11 cellular contexts compared by ENCODE assay signal in the genomic region with DNA sequence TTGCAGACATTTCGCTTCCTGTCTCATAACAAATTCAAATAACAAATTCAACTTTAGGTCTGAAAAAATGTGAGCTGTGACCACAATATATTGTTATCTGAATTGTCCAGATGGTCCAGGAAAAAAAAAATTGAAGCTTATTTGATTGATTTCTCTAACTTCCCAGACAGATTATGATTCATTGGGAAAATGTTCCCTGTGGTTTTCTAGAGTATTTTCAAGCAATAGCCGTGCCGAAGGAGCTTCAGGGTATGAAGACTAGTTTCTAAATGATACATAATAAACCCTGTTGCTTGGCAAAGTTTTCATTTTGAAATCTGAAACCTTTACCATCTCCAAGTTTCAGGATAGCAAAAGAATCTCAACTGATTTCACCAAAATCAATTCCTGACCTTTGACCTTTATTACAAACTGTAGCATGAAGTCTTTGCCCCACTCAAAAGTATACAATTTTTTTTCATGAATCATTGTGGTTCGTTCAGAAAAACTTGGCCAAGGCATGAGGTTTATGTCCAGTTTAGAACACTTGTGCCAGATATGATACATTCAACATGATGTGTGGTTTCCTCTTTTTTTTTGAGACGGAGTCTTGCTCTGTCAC.
DNase-seq lines count a peak whose midpoint lies in the region; ATAC-seq and TF ChIP-seq lines count a peak whose summit lies in the region.
"Had no signal": no experiment of that assay in that cellular context is flagged by ENCODE, and none has a peak within 500 bp of the region (broad histone marks: within the 10 kb centered on the region; RNA-seq: fewer than 3 reads in every experiment).

No MANE protein-coding gene starts in this region.

- no peak overlapping the region for H3K27ac Mint-ChIP-seq in activated naive CD4-positive, alpha-beta T cell treated with anti-CD3 and anti-CD28 coated beads, Interleukin-2, amount 10 ng/mL, durations not matched to agents 7 days and 5 days
- no peak overlapping the region for H3K27ac Mint-ChIP-seq in naive thymus-derived CD4-positive, alpha-beta T cell
- H3K27ac Mint-ChIP-seq: activated naive CD8-positive, alpha-beta T cell treated with anti-CD3 and anti-CD28 coated beads, Interleukin-2, amount 10 ng/mL, durations not matched to agents 7 days and 5 days had no signal

- no peak overlapping the region for H3K9ac ChIP-seq in MM.1S (ENCODE audit: low read length)

- H3K4me1 ChIP-seq in MM.1S (ENCODE audit: low read length), result no peaks in the 10 kb centered on the region
- no peaks in the 10 kb centered on the region for H3K4me1 ChIP-seq in naive thymus-derived CD4-positive, alpha-beta T cell (ENCODE audit: control insufficient read depth in 2 of 2, insufficient read depth in 2 of 2, low read length in 2 of 2)

- H3K27me3 Mint-ChIP-seq in activated naive CD4-positive, alpha-beta T cell treated with anti-CD3 and anti-CD28 coated beads, Interleukin-2, amount 10 ng/mL, durations not matched to agents 7 days and 5 days, result no peaks in the 10 kb centered on the region
- H3K27me3 Mint-ChIP-seq in naive thymus-derived CD4-positive, alpha-beta T cell, result peaks cover 0 to 4% (median 0%) of the 10 kb centered on the region in 5 donors
- H3K27me3 Mint-ChIP-seq: activated naive CD8-positive, alpha-beta T cell treated with anti-CD3 and anti-CD28 coated beads, Interleukin-2, amount 10 ng/mL, durations not matched to agents 7 days and 5 days had no signal

- H2AFZ ChIP-seq in MM.1S (ENCODE audit: low read length), result no peak overlapping the region

- no peaks in the 10 kb centered on the region for H3K9me2 ChIP-seq in MM.1S (replicated peaks; ENCODE audit: insufficient read depth, low read length)

- H3K79me2 ChIP-seq in MM.1S (ENCODE audit: low read length), result no peaks in the 10 kb centered on the region

- no peaks in the 10 kb centered on the region for H4K20me1 ChIP-seq in MM.1S (ENCODE audit: insufficient read depth, low read length)

- POLR2A ChIA-PET in naive thymus-derived CD4-positive, alpha-beta T cell (lab: Charles Lee), result no interaction called here

- no peaks in the 10 kb centered on the region for H3K9me3 ChIP-seq in MM.1S (replicated peaks; ENCODE audit: insufficient read depth, low read length)
- no peaks in the 10 kb centered on the region for H3K9me3 ChIP-seq in naive thymus-derived CD4-positive, alpha-beta T cell (ENCODE audit: control insufficient read depth in 2 of 3, low read length in 3 of 3)

- H3K4me3 ChIP-seq in AG09309 (ENCODE audit: control insufficient read depth, low read depth, low read length) (no peak overlapping the region), MM.1S (ENCODE audit: low read length) (no peak overlapping the region), choroid plexus epithelial cell (ENCODE audit: low read depth, low read length) (no peak overlapping the region)
- no peak overlapping the region for H3K4me3 ChIP-seq in naive thymus-derived CD4-positive, alpha-beta T cell (ENCODE audit: low read length)

- 0 out of 2 replicates have a peak, but pooled peaks cover 4% of the 10 kb centered on the region for H3F3A ChIP-seq in MM.1S (ENCODE audit: insufficient read depth, low read length)

- CTCF ChIA-PET in activated naive CD4-positive, alpha-beta T cell treated with anti-CD3 and anti-CD28 coated beads, Interleukin-2, amount 10 ng/mL, durations not matched to agents 7 days and 5 days (lab: Charles Lee), result no interaction called here
- CTCF ChIA-PET in naive thymus-derived CD4-positive, alpha-beta T cell (lab: Charles Lee), result no interaction called here

- intact Hi-C loops in naive thymus-derived CD4-positive, alpha-beta T cell (cut with micrococcal nuclease), result no loop called here

- H3K4me1 Mint-ChIP-seq in activated naive CD4-positive, alpha-beta T cell treated with anti-CD3 and anti-CD28 coated beads, Interleukin-2, amount 10 ng/mL, durations not matched to agents 7 days and 5 days, result no peaks in the 10 kb centered on the region
- peaks cover 0 to 2% (median 0%) of the 10 kb centered on the region in 7 donors for H3K4me1 Mint-ChIP-seq in naive thymus-derived CD4-positive, alpha-beta T cell
- H3K4me1 Mint-ChIP-seq: activated naive CD8-positive, alpha-beta T cell treated with anti-CD3 and anti-CD28 coated beads, Interleukin-2, amount 10 ng/mL, durations not matched to agents 7 days and 5 days had no signal

- no peak overlapping the region for H3K4me3 Mint-ChIP-seq in activated naive CD4-positive, alpha-beta T cell treated with anti-CD3 and anti-CD28 coated beads, Interleukin-2, amount 10 ng/mL, durations not matched to agents 7 days and 5 days
- no peak overlapping the region for H3K4me3 Mint-ChIP-seq in naive thymus-derived CD4-positive, alpha-beta T cell
- H3K4me3 Mint-ChIP-seq: activated naive CD8-positive, alpha-beta T cell treated with anti-CD3 and anti-CD28 coated beads, Interleukin-2, amount 10 ng/mL, durations not matched to agents 7 days and 5 days had no signal

- peak; percentile 93 for DNase-seq in AG09309 (ENCODE audit: low read depth)
- DNase-seq in MM.1S, result peak; percentile 28
- DNase-seq in choroid plexus epithelial cell (ENCODE audit: low read depth), result peak; percentile 94
- DNase-seq in non-pigmented ciliary epithelial cell (ENCODE audit: low read depth), result peak; percentile 92
- no peak for DNase-seq in NCI-H1694 (lab: John Stamatoyannopoulos, UW)
- DNase-seq in activated naive CD4-positive, alpha-beta T cell treated with anti-CD3 and anti-CD28 coated beads, Interleukin-2, amount 10 ng/mL, durations not matched to agents 7 days and 5 days, result no peak
- DNase-seq in naive thymus-derived CD4-positive, alpha-beta T cell, result no peak
- DNase-seq: activated naive CD8-positive, alpha-beta T cell treated with anti-CD3 and anti-CD28 coated beads, Interleukin-2, amount 10 ng/mL, durations not matched to agents 7 days and 5 days; Karpas-422; SIG-M5 had no signal

- peak overlapping the region; percentile 30; the same call in 1 of the 2 replicates for H3K27ac ChIP-seq in MM.1S (ENCODE audit: low read length)
- no peak overlapping the region for H3K27ac ChIP-seq in naive thymus-derived CD4-positive, alpha-beta T cell (ENCODE audit: low read depth, low read length)

- H3K27me3 ChIP-seq in MM.1S (replicated peaks; ENCODE audit: insufficient read depth, low read length), result no peaks in the 10 kb centered on the region
- H3K27me3 ChIP-seq in naive thymus-derived CD4-positive, alpha-beta T cell (ENCODE audit: control insufficient read depth in 2 of 2, insufficient read depth in 2 of 2, low read length in 2 of 2), result no peaks in the 10 kb centered on the region

- no peaks in the 10 kb centered on the region for H3K9me3 Mint-ChIP-seq in activated naive CD4-positive, alpha-beta T cell treated with anti-CD3 and anti-CD28 coated beads, Interleukin-2, amount 10 ng/mL, durations not matched to agents 7 days and 5 days
- no peaks in the 10 kb centered on the region for H3K9me3 Mint-ChIP-seq in naive thymus-derived CD4-positive, alpha-beta T cell
- H3K9me3 Mint-ChIP-seq: activated naive CD8-positive, alpha-beta T cell treated with anti-CD3 and anti-CD28 coated beads, Interleukin-2, amount 10 ng/mL, durations not matched to agents 7 days and 5 days had no signal

- TF ChIP-seq CTCF in AG09309 (IDR thresholded peaks at IDR 0.05; ENCODE audit: control insufficient read depth, insufficient read depth, low read depth, low read length, missing control alignments) (no peak), MM.1S (IDR thresholded peaks at IDR 0.05; ENCODE audit: low read length) (no peak), choroid plexus epithelial cell (conservative IDR thresholded peaks at IDR 0.05; ENCODE audit: low read depth, low read length) (no peak)

- H3K36me3 ChIP-seq in MM.1S (replicated peaks; ENCODE audit: insufficient read depth, low read length), result no peaks in the 10 kb centered on the region
- no peaks in the 10 kb centered on the region for H3K36me3 ChIP-seq in naive thymus-derived CD4-positive, alpha-beta T cell (ENCODE audit: control insufficient read depth in 2 of 3, insufficient read depth in 3 of 3, low read length in 3 of 3)

- H3K4me2 ChIP-seq in MM.1S (ENCODE audit: low read depth, low read length), result peak overlapping the region; percentile 17; the same call in 1 of the 2 replicates

- no peaks in the 10 kb centered on the region for H3K36me3 Mint-ChIP-seq in activated naive CD4-positive, alpha-beta T cell treated with anti-CD3 and anti-CD28 coated beads, Interleukin-2, amount 10 ng/mL, durations not matched to agents 7 days and 5 days
- H3K36me3 Mint-ChIP-seq in naive thymus-derived CD4-positive, alpha-beta T cell, result no peaks in the 10 kb centered on the region
- H3K36me3 Mint-ChIP-seq: activated naive CD8-positive, alpha-beta T cell treated with anti-CD3 and anti-CD28 coated beads, Interleukin-2, amount 10 ng/mL, durations not matched to agents 7 days and 5 days had no signal

- ATAC-seq in GM19455 (IDR thresholded peaks at IDR 0.05; ENCODE audit: unreplicated experiment), result no peak
- ATAC-seq in naive thymus-derived CD4-positive, alpha-beta T cell, result no peak

Comparison
In these comparisons a context has a peak if more than half of its experiments do, and no peak if none do; other contexts are left out.
1. DNase-seq: peak in AG09309 (single experiment), MM.1S (single experiment), choroid plexus epithelial cell (single experiment) and non-pigmented ciliary epithelial cell (single experiment); none in NCI-H1694 (single experiment), activated naive CD4-positive, alpha-beta T cell treated with anti-CD3 and anti-CD28 coated beads, Interleukin-2, amount 10 ng/mL, durations not matched to agents 7 days and 5 days (single experiment) and naive thymus-derived CD4-positive, alpha-beta T cell (0 of 9).